Comparison of ENCODE assay signal across 1 cellular context in the genomic region with DNA sequence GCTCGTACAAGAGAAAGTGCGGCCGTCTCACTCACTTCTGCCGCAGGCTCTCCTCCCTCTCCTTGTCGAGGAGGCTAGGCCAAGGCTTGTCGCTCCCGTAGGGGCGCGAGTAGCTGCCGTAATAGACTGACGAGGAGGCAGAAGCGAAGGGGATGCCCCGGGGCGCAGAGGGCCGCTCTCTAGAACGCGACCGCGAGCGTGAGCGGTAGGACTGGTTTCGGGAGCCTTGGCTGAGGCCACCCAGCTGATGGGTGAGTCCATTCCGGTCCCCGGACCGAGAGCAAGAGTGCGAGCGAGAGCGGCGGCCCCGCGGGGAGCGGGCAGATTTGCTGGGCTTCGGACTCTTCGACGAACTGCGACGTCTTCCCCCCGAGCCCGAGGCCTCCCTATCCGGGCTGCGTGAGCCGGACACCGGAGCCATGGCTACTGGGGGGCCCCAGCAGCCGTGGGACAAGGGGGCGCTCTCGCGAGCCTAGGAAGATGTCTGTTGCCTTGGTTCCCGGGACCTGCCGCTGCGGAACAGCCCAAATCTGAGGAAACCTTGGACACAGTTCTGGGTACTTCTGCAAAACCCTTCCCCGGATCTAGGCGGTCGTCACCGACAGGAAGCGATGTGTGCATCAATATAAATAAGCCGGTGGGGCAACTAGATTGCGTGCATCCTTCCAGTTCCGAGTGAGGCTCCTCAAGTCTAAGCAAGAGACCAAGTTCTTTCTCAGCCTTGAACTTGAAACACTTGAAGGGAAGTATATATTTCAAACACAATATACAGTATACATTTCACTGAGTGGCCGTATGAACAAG.
TF ChIP-seq lines count a peak whose summit lies in the region.

A gene (minus strand): TSS at position 567 of the 804 bp plus-strand sequence. CDS start 146 bp downstream, at position 421.

TF ChIP-seq in GM12878, 131 proteins besides CTCF, POLR2A, EP300 and RAD21 (continued from another document and continues in another):
- TF ChIP-seq FOXM1 (IDR thresholded peaks at IDR 0.05; ENCODE audit: low read depth, low read length), result no peak
- TF ChIP-seq MYB (IDR thresholded peaks at IDR 0.05; ENCODE audit: borderline replicate concordance, low read depth, low read length), result no peak
- TF ChIP-seq, protein P1, sequence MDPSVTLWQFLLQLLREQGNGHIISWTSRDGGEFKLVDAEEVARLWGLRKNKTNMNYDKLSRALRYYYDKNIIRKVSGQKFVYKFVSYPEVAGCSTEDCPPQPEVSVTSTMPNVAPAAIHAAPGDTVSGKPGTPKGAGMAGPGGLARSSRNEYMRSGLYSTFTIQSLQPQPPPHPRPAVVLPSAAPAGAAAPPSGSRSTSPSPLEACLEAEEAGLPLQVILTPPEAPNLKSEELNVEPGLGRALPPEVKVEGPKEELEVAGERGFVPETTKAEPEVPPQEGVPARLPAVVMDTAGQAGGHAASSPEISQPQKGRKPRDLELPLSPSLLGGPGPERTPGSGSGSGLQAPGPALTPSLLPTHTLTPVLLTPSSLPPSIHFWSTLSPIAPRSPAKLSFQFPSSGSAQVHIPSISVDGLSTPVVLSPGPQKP (IDR thresholded peaks at IDR 0.05; ENCODE audit: low read depth, low read length), result no peak
- no peak for TF ChIP-seq SMAD1 (IDR thresholded peaks at IDR 0.05; ENCODE audit: low read depth, partially characterized antibody)
- TF ChIP-seq TBL1XR1 (IDR thresholded peaks at IDR 0.05; ENCODE audit: low read depth, low read length), result no peak
- 0 out of 2 replicates have a peak, but pooled peaks have one; percentile 41 for TF ChIP-seq GATAD2B (conservative IDR thresholded peaks at IDR 0.05; ENCODE audit: low read depth)
- TF ChIP-seq SPI1 (IDR thresholded peaks at IDR 0.05; ENCODE audit: borderline replicate concordance, insufficient read depth, low read depth, low read length), result no peak
- TF ChIP-seq TCF7 (IDR thresholded peaks at IDR 0.05; ENCODE audit: borderline replicate concordance), result no peak
- TF ChIP-seq ZBED1 (IDR thresholded peaks at IDR 0.05; ENCODE audit: borderline replicate concordance), result no peak
- TF ChIP-seq PML (IDR thresholded peaks at IDR 0.05; ENCODE audit: low read length), result peak; percentile 52; the same call in 1 of the 2 replicates
- TF ChIP-seq, protein P2, sequence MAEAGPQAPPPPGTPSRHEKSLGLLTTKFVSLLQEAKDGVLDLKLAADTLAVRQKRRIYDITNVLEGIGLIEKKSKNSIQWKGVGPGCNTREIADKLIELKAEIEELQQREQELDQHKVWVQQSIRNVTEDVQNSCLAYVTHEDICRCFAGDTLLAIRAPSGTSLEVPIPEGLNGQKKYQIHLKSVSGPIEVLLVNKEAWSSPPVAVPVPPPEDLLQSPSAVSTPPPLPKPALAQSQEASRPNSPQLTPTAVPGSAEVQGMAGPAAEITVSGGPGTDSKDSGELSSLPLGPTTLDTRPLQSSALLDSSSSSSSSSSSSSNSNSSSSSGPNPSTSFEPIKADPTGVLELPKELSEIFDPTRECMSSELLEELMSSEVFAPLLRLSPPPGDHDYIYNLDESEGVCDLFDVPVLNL (IDR thresholded peaks at IDR 0.05; ENCODE audit: low read depth, low read length), result no peak
- no peak for TF ChIP-seq ESRRA (IDR thresholded peaks at IDR 0.05; ENCODE audit: low read length)
- TF ChIP-seq, protein P3, sequence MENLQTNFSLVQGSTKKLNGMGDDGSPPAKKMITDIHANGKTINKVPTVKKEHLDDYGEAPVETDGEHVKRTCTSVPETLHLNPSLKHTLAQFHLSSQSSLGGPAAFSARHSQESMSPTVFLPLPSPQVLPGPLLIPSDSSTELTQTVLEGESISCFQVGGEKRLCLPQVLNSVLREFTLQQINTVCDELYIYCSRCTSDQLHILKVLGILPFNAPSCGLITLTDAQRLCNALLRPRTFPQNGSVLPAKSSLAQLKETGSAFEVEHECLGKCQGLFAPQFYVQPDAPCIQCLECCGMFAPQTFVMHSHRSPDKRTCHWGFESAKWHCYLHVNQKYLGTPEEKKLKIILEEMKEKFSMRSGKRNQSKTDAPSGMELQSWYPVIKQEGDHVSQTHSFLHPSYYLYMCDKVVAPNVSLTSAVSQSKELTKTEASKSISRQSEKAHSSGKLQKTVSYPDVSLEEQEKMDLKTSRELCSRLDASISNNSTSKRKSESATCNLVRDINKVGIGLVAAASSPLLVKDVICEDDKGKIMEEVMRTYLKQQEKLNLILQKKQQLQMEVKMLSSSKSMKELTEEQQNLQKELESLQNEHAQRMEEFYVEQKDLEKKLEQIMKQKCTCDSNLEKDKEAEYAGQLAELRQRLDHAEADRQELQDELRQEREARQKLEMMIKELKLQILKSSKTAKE (IDR thresholded peaks at IDR 0.05; ENCODE audit: low read depth, poor library complexity, severe bottlenecking), result no peak
- TF ChIP-seq FOS (IDR thresholded peaks at IDR 0.05; ENCODE audit: borderline replicate concordance, extremely low read depth, insufficient read length), result no peak
- TF ChIP-seq IKZF2 (IDR thresholded peaks at IDR 0.05), result 0 out of 4 replicates have a peak, but pooled peaks of 1 of the 2 experiments have one; percentile 15
- TF ChIP-seq ZSCAN29 (IDR thresholded peaks at IDR 0.05), result no peak
- TF ChIP-seq BACH1 (IDR thresholded peaks at IDR 0.05; ENCODE audit: borderline replicate concordance), result no peak
- no peak for TF ChIP-seq EZH2 (IDR thresholded peaks at IDR 0.05; ENCODE audit: borderline replicate concordance, control insufficient read depth, low read depth, low read length)
- peak; percentile 59 for TF ChIP-seq SIX5 (IDR thresholded peaks at IDR 0.05; ENCODE audit: low read depth, low read length, severe bottlenecking)
- TF ChIP-seq IKZF1 (conservative IDR thresholded peaks at IDR 0.05), result peak; percentile 56
- TF ChIP-seq BMI1 (IDR thresholded peaks at IDR 0.05; ENCODE audit: borderline replicate concordance), result no peak
- TF ChIP-seq, protein P4, sequence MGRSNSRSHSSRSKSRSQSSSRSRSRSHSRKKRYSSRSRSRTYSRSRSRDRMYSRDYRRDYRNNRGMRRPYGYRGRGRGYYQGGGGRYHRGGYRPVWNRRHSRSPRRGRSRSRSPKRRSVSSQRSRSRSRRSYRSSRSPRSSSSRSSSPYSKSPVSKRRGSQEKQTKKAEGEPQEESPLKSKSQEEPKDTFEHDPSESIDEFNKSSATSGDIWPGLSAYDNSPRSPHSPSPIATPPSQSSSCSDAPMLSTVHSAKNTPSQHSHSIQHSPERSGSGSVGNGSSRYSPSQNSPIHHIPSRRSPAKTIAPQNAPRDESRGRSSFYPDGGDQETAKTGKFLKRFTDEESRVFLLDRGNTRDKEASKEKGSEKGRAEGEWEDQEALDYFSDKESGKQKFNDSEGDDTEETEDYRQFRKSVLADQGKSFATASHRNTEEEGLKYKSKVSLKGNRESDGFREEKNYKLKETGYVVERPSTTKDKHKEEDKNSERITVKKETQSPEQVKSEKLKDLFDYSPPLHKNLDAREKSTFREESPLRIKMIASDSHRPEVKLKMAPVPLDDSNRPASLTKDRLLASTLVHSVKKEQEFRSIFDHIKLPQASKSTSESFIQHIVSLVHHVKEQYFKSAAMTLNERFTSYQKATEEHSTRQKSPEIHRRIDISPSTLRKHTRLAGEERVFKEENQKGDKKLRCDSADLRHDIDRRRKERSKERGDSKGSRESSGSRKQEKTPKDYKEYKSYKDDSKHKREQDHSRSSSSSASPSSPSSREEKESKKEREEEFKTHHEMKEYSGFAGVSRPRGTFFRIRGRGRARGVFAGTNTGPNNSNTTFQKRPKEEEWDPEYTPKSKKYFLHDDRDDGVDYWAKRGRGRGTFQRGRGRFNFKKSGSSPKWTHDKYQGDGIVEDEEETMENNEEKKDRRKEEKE (IDR thresholded peaks at IDR 0.05), result no peak
- peak; percentile 84 for TF ChIP-seq CREM (IDR thresholded peaks at IDR 0.05; ENCODE audit: low read depth)
- TF ChIP-seq, protein P5, sequence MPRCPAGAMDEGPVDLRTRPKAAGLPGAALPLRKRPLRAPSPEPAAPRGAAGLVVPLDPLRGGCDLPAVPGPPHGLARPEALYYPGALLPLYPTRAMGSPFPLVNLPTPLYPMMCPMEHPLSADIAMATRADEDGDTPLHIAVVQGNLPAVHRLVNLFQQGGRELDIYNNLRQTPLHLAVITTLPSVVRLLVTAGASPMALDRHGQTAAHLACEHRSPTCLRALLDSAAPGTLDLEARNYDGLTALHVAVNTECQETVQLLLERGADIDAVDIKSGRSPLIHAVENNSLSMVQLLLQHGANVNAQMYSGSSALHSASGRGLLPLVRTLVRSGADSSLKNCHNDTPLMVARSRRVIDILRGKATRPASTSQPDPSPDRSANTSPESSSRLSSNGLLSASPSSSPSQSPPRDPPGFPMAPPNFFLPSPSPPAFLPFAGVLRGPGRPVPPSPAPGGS (IDR thresholded peaks at IDR 0.05; ENCODE audit: borderline replicate concordance, insufficient read depth, low read depth, low read length, poor library complexity, severe bottlenecking), result no peak
- TF ChIP-seq SREBF2 (IDR thresholded peaks at IDR 0.05; ENCODE audit: low read length), result no peak
- TF ChIP-seq SRF (IDR thresholded peaks at IDR 0.05; ENCODE audit: low read depth in 2 of 2, low read length in 2 of 2), result peak in 1 of 2 experiments; percentile 72; a peak in 3 of 4 replicates
- TF ChIP-seq, protein P6, sequence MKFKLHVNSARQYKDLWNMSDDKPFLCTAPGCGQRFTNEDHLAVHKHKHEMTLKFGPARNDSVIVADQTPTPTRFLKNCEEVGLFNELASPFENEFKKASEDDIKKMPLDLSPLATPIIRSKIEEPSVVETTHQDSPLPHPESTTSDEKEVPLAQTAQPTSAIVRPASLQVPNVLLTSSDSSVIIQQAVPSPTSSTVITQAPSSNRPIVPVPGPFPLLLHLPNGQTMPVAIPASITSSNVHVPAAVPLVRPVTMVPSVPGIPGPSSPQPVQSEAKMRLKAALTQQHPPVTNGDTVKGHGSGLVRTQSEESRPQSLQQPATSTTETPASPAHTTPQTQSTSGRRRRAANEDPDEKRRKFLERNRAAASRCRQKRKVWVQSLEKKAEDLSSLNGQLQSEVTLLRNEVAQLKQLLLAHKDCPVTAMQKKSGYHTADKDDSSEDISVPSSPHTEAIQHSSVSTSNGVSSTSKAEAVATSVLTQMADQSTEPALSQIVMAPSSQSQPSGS (IDR thresholded peaks at IDR 0.05; ENCODE audit: low read length), result 0 out of 2 replicates have a peak, but pooled peaks have one; percentile 34
- TF ChIP-seq TCF3 (IDR thresholded peaks at IDR 0.05; ENCODE audit: borderline replicate concordance, insufficient read depth, low read depth, low read length), result no peak
- TF ChIP-seq ASH2L (IDR thresholded peaks at IDR 0.05; ENCODE audit: borderline replicate concordance, low read depth), result peak; percentile 93; the same call in 1 of the 2 replicates
- TF ChIP-seq POLR2AphosphoS5 (IDR thresholded peaks at IDR 0.05; ENCODE audit: low read length), result peak; percentile 63
- TF ChIP-seq SREBF1 (IDR thresholded peaks at IDR 0.05; ENCODE audit: low read length), result no peak
- TF ChIP-seq, protein P7, sequence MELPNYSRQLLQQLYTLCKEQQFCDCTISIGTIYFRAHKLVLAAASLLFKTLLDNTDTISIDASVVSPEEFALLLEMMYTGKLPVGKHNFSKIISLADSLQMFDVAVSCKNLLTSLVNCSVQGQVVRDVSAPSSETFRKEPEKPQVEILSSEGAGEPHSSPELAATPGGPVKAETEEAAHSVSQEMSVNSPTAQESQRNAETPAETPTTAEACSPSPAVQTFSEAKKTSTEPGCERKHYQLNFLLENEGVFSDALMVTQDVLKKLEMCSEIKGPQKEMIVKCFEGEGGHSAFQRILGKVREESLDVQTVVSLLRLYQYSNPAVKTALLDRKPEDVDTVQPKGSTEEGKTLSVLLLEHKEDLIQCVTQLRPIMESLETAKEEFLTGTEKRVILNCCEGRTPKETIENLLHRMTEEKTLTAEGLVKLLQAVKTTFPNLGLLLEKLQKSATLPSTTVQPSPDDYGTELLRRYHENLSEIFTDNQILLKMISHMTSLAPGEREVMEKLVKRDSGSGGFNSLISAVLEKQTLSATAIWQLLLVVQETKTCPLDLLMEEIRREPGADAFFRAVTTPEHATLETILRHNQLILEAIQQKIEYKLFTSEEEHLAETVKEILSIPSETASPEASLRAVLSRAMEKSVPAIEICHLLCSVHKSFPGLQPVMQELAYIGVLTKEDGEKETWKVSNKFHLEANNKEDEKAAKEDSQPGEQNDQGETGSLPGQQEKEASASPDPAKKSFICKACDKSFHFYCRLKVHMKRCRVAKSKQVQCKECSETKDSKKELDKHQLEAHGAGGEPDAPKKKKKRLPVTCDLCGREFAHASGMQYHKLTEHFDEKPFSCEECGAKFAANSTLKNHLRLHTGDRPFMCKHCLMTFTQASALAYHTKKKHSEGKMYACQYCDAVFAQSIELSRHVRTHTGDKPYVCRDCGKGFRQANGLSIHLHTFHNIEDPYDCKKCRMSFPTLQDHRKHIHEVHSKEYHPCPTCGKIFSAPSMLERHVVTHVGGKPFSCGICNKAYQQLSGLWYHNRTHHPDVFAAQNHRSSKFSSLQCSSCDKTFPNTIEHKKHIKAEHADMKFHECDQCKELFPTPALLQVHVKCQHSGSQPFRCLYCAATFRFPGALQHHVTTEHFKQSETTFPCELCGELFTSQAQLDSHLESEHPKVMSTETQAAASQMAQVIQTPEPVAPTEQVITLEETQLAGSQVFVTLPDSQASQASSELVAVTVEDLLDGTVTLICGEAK (IDR thresholded peaks at IDR 0.05; ENCODE audit: borderline replicate concordance), result peak; percentile 97
- TF ChIP-seq, protein P8, sequence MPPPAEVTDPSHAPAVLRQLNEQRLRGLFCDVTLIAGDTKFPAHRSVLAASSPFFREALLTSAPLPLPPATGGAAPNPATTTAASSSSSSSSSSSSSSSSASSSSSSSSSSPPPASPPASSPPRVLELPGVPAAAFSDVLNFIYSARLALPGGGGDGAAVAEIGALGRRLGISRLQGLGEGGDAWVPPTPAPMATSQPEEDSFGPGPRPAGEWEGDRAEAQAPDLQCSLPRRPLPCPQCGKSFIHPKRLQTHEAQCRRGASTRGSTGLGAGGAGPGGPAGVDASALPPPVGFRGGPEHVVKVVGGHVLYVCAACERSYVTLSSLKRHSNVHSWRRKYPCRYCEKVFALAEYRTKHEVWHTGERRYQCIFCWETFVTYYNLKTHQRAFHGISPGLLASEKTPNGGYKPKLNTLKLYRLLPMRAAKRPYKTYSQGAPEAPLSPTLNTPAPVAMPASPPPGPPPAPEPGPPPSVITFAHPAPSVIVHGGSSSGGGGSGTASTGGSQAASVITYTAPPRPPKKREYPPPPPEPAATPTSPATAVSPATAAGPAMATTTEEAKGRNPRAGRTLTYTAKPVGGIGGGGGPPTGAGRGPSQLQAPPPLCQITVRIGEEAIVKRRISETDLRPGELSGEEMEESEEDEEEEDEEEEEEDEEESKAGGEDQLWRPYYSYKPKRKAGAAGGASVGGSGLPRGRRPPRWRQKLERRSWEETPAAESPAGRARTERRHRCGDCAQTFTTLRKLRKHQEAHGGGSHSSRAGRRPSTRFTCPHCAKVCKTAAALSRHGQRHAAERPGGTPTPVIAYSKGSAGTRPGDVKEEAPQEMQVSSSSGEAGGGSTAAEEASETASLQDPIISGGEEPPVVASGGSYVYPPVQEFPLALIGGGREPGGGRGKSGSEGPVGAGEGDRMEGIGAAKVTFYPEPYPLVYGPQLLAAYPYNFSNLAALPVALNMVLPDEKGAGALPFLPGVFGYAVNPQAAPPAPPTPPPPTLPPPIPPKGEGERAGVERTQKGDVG (CRISPR knock-in tag; IDR thresholded peaks at IDR 0.05), result no peak
- TF ChIP-seq RUNX3 (IDR thresholded peaks at IDR 0.05; ENCODE audit: low read length), result peak; percentile 57
- TF ChIP-seq, protein P9, sequence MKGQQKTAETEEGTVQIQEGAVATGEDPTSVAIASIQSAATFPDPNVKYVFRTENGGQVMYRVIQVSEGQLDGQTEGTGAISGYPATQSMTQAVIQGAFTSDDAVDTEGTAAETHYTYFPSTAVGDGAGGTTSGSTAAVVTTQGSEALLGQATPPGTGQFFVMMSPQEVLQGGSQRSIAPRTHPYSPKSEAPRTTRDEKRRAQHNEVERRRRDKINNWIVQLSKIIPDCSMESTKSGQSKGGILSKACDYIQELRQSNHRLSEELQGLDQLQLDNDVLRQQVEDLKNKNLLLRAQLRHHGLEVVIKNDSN (IDR thresholded peaks at IDR 0.05; ENCODE audit: borderline replicate concordance, extremely low read length, insufficient read depth, low read depth, low read length), result no peak
- no peak for TF ChIP-seq EGR1 (IDR thresholded peaks at IDR 0.05; ENCODE audit: borderline replicate concordance in 1 of 2, low read depth in 2 of 2, low read length in 2 of 2)
